10 cellular contexts compared by ENCODE assay signal in genomic region chr1:66396212-66396890, GRCh38.
DNase-seq lines count a peak whose midpoint lies in the region; ATAC-seq, FAIRE-seq and TF ChIP-seq lines count a peak whose summit lies in the region.
"Had no signal": no experiment of that assay in that cellular context is flagged by ENCODE, and none has a peak within 500 bp of the region (broad histone marks: within the 10 kb centered on the region; RNA-seq: fewer than 3 reads in every experiment).

No MANE protein-coding gene starts in this region.

- H3K27me3 Mint-ChIP-seq in dendritic cell treated with granulocyte-macrophage colony-stimulating factor and Interleukin-4, amounts not matched to agents 40 ng/mL and 50 ng/mL, for 4 days, result peaks cover 11% of the 10 kb centered on the region

- H3K4me2 ChIP-seq in PC-9, result no peak overlapping the region

- no peaks in the 10 kb centered on the region for H3K9me2 ChIP-seq in PC-9 (ENCODE audit: insufficient read depth)

- H3K4me1 ChIP-seq in kidney (ENCODE audit: control insufficient read depth in 1 of 2, insufficient read depth in 1 of 2, low read depth in 1 of 2, low read length in 2 of 2) (peaks cover 0 to 2% of the 10 kb centered on the region in 2 donors), PC-9 (replicated peaks; ENCODE audit: insufficient read depth) (no peaks in the 10 kb centered on the region), body of pancreas (no peaks in the 10 kb centered on the region)

- H2AFZ ChIP-seq in PC-9, result no peak overlapping the region

- no peaks in the 10 kb centered on the region for H4K20me1 ChIP-seq in PC-9 (ENCODE audit: insufficient read depth)

- peak overlapping the region; percentile 10 for H3K4me3 Mint-ChIP-seq in dendritic cell treated with granulocyte-macrophage colony-stimulating factor and Interleukin-4, amounts not matched to agents 40 ng/mL and 50 ng/mL, for 4 days

- no peaks in the 10 kb centered on the region for H3K9me3 ChIP-seq in kidney (ENCODE audit: control insufficient read depth in 1 of 2, low read length in 2 of 2)
- H3K9me3 ChIP-seq in PC-9 (ENCODE audit: insufficient read depth, low read depth), result no peaks in the 10 kb centered on the region
- H3K9me3 ChIP-seq in body of pancreas, result no peaks in the 10 kb centered on the region

- no peak overlapping the region for H3K9ac ChIP-seq in kidney (ENCODE audit: low read length in 2 of 2)

- WGBS in body of pancreas, 2 donors, result 60 to 64% methylated on average over 7 of the region's 7 CpGs

- CTCF ChIA-PET in PC-9 (lab: Charles Lee) (no interaction called here), HEK293T (lab: Yijun Ruan, JAX) (no interaction called here)

- no peak for TF ChIP-seq POLR2A in body of pancreas (IDR thresholded peaks at IDR 0.05)

- no peaks in the 10 kb centered on the region for H3K27me3 ChIP-seq in PC-9 (ENCODE audit: insufficient read depth, low read depth)
- no peaks in the 10 kb centered on the region for H3K27me3 ChIP-seq in body of pancreas

- DNase-seq in GM13977 (ENCODE audit: low spot score) (peak; percentile 39), kidney (no peak), PC-9 (no peak), HEK293T (ENCODE audit: extremely low spot score) (no peak), body of pancreas (no peak)
- DNase-seq: NCI-H1436 had no signal

- H3K27ac ChIP-seq in kidney (ENCODE audit: low read depth in 2 of 2, low read length in 2 of 2), result no peak overlapping the region
- H3K27ac ChIP-seq in PC-9, result no peak overlapping the region
- peak overlapping the region in 1 of 4 donors; percentile 46 for H3K27ac ChIP-seq in body of pancreas

- in situ Hi-C loops in GM13977 (cut with MboI; ENCODE audit: low pct_unique_long_range_greater_than_20kb, low sequenced_read_pairs, unreplicated experiment), result no loop called here

- H3F3A ChIP-seq in PC-9 (ENCODE audit: insufficient read depth, low read depth), result no peaks in the 10 kb centered on the region

- no peaks in the 10 kb centered on the region for H3K9me3 Mint-ChIP-seq in dendritic cell treated with granulocyte-macrophage colony-stimulating factor and Interleukin-4, amounts not matched to agents 40 ng/mL and 50 ng/mL, for 4 days

- FAIRE-seq in kidney (lab: Jason Lieb, UNC), result no peak
- FAIRE-seq: urothelium cell line had no signal

- POLR2A ChIA-PET in PC-9 (lab: Charles Lee; ENCODE audit: unreplicated experiment) (no interaction called here), HEK293T (lab: Yijun Ruan, JAX) (no interaction called here)

- H3K27ac Mint-ChIP-seq in dendritic cell treated with granulocyte-macrophage colony-stimulating factor and Interleukin-4, amounts not matched to agents 40 ng/mL and 50 ng/mL, for 4 days, result peak overlapping the region; percentile 65

- no peak overlapping the region for H3K4me3 ChIP-seq in kidney (ENCODE audit: low read length in 2 of 2)
- no peak overlapping the region for H3K4me3 ChIP-seq in PC-9
- H3K4me3 ChIP-seq in body of pancreas, result no peak overlapping the region

- ATAC-seq in GM21360 (IDR thresholded peaks at IDR 0.05; ENCODE audit: unreplicated experiment) (peak; percentile 53), HG03342 (IDR thresholded peaks at IDR 0.05; ENCODE audit: unreplicated experiment) (peak; percentile 63), body of pancreas (no peak)

- intact Hi-C loops in dendritic cell treated with granulocyte-macrophage colony-stimulating factor and Interleukin-4, amounts not matched to agents 40 ng/mL and 50 ng/mL, for 4 days (cut with micrococcal nuclease), result loop anchor here (5.0 kb wide), 1 partner anchor 41 kb away; no protein-coding TSS in a partner anchor
- intact Hi-C loops in kidney (cut with DNase I), result no loop called here
- intact Hi-C loops in PC-9 (cut with micrococcal nuclease; ENCODE audit: unreplicated experiment), result no loop called here
- intact Hi-C loops in body of pancreas (cut with DNase I), result no loop called here

- TF ChIP-seq CTCF in GM13977 (IDR thresholded peaks at IDR 0.05; ENCODE audit: extremely low read depth, insufficient read depth, missing control alignments) (no peak), kidney (IDR thresholded peaks at IDR 0.05; ENCODE audit: borderline replicate concordance, extremely low read depth, insufficient read depth) (no peak), PC-9 (conservative IDR thresholded peaks at IDR 0.05) (no peak), body of pancreas (IDR thresholded peaks at IDR 0.05) (no peak)

- no peaks in the 10 kb centered on the region for H3K79me2 ChIP-seq in PC-9 (ENCODE audit: low read depth)

- no peaks in the 10 kb centered on the region for H3K36me3 Mint-ChIP-seq in dendritic cell treated with granulocyte-macrophage colony-stimulating factor and Interleukin-4, amounts not matched to agents 40 ng/mL and 50 ng/mL, for 4 days (ENCODE audit: low read depth)

- H3K4me1 Mint-ChIP-seq in dendritic cell treated with granulocyte-macrophage colony-stimulating factor and Interleukin-4, amounts not matched to agents 40 ng/mL and 50 ng/mL, for 4 days (ENCODE audit: low read depth), result peaks cover 75% of the 10 kb centered on the region

- no TSS peak for BruUV-seq in PC-9 (replicated peaks; lab: Mats Ljungman, UMichigan)

- H3K36me3 ChIP-seq in kidney (ENCODE audit: control insufficient read depth in 1 of 2, insufficient read depth in 2 of 2, low read length in 2 of 2), result no peaks in the 10 kb centered on the region
- H3K36me3 ChIP-seq in PC-9 (ENCODE audit: low read depth), result no peaks in the 10 kb centered on the region
- no peaks in the 10 kb centered on the region for H3K36me3 ChIP-seq in body of pancreas (replicated peaks in 1 of 2; ENCODE audit: insufficient read depth in 1 of 2, low read depth in 2 of 2)

TF ChIP-seq in HEK293T, 16 proteins besides CTCF, POLR2A, EP300 and RAD21:
- TF ChIP-seq TARDBP (IDR thresholded peaks at IDR 0.05) (no peak), FOXK2 (IDR thresholded peaks at IDR 0.05) (no peak), FOXA1 (IDR thresholded peaks at IDR 0.05) (no peak), SP1 (IDR thresholded peaks at IDR 0.05) (no peak), BHLHE40 (IDR thresholded peaks at IDR 0.05; ENCODE audit: borderline replicate concordance) (no peak)
